In the genomic region with DNA sequence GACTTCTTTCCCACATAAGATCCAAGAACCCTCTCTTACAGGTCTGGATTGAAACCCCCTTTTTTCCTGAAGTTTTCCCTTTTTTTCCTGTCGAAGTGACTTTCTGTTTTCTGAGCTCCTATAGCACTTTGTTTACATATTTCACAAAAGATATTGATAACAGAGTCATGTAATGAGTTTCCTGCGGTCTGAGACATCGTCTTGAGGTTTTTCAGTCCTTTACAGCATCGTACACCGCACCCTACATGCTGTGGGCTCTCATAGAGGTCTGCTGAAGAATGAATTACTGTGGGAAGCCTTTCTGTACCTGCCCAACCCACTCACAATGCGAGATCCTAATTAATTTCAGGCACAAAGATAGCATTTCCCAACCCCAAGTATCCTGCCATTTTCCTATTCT, we compare ENCODE assay signal across 10 cellular contexts.
"Had no signal": no experiment of that assay in that cellular context is flagged by ENCODE, and none has a peak within 500 bp of the region (broad histone marks: within the 10 kb centered on the region; RNA-seq: fewer than 3 reads in every experiment).

No MANE protein-coding gene starts in this region.

- H3K27me3 ChIP-seq: left lung, transverse colon had no signal

- DNase-seq: activated CD4-positive, alpha-beta T cell treated with anti-CD3 and anti-CD28 coated beads, Interleukin-2, amount 50 U/mL, for 4 hours; activated CD4-positive, CD25-positive, alpha-beta regulatory T cell treated with anti-CD3 and anti-CD28 coated beads, Interleukin-2, amount 50 U/mL, for 72 hours; activated naive CD4-positive, alpha-beta T cell treated with Interleukin-2 at 50 U/mL for 16 hours; activated T-cell treated with anti-CD3 and anti-CD28 coated beads for 4 hours; erythroblast; left lung; mammary epithelial cell; naive B cell; stimulated activated naive CD4-positive, alpha-beta T cell treated with Interleukin-2 at 50 U/mL for 16 hours; transverse colon had no signal

- H3K27ac Mint-ChIP-seq: naive B cell had no signal

- H3K27ac ChIP-seq: transverse colon had no signal

- H3K9me3 ChIP-seq: left lung, transverse colon had no signal

- H3K36me3 Mint-ChIP-seq: naive B cell had no signal

- H3K9me3 Mint-ChIP-seq: naive B cell had no signal

- H3K4me3 Mint-ChIP-seq: naive B cell had no signal

- H3K4me3 ChIP-seq: left lung, transverse colon had no signal

- H3K36me3 ChIP-seq: left lung, transverse colon had no signal
